In the genomic region with DNA sequence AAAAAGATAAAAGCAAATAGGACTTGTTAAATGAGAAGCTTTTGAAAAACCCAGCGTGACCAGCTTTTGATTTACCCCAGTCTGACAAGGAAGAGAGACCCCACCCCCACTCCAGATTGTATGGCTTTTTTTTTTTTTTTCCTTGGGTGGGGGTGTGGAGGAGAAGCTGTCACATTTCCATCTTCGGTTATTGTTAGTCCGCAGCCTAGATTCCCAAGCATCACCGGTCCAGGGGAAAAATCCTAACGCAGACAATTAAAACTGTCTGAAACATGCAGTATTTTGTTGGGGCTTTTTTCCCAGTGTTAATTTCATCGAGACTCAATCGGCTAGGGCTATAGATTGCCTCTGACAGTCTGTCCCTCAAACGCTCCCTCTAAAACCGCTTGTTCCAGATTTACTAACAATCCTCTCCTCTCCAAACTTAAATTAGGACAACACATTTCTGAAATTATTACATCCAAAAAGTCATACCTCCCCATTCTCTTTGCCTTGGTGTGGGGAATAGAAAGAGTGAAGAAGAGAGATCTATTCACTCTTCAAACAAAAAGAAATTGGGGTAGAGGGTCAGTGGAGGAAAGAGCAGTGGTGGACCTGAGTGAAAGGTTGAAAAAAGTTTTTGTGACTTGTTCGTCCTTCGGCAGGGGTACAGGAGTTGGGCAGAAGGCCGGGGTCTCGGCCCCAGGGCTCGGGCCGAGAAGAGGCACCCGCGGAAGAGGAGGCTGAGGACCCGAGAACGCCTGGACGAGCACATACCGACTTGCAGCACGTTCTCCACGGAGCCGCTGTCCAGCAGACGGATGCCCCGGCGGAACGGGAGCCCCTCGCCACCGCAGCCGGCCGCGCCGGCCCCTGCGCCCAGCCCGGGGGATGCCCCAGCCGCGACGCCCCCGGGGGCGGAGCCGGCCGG, we compare ENCODE assay signal across 8 cellular contexts. TPM values are rescaled to one million over a fixed set of nuclear protein-coding genes. Genes with fewer than 3 reads are reported as not detected.
A peak's percentile ranks its signal among the peaks of the same experiment; 100 is the strongest.
DNase-seq lines count a peak whose midpoint lies in the region; ATAC-seq, FAIRE-seq and TF ChIP-seq lines count a peak whose summit lies in the region.

No MANE protein-coding gene starts in this region.

- H4K20me1 ChIP-seq in OCI-LY1 (ENCODE audit: insufficient read depth, low read length) (no peaks in the 10 kb centered on the region), astrocyte (ENCODE audit: insufficient read depth, low read length) (peaks cover 3% of the 10 kb centered on the region)

- H3K4me3 Mint-ChIP-seq in astrocyte (ENCODE audit: unreplicated experiment), result peak overlapping the region; percentile 86

- H3K27me3 Mint-ChIP-seq in astrocyte (ENCODE audit: low read depth, unreplicated experiment), result peaks cover 14% of the 10 kb centered on the region

- H3K9me2 ChIP-seq in OCI-LY1 (ENCODE audit: low read depth, low read length), result no peaks in the 10 kb centered on the region

- H3K36me3 ChIP-seq in OCI-LY1 (ENCODE audit: insufficient read depth, low read length) (no peaks in the 10 kb centered on the region), astrocyte (ENCODE audit: insufficient read depth, low read length) (no peaks in the 10 kb centered on the region), rectal smooth muscle tissue (ENCODE audit: control insufficient read depth, insufficient read depth, low read length) (no peaks in the 10 kb centered on the region)

- H3K9me3 ChIP-seq in OCI-LY1 (ENCODE audit: low read length), result no peaks in the 10 kb centered on the region
- no peaks in the 10 kb centered on the region for H3K9me3 ChIP-seq in astrocyte (ENCODE audit: insufficient read depth, low read depth, low read length)

- no peak overlapping the region for H3K27ac ChIP-seq in OCI-LY1 (ENCODE audit: low read depth, low read length, poor library complexity, severe bottlenecking)
- no peak overlapping the region for H3K27ac ChIP-seq in astrocyte (ENCODE audit: low read depth, low read length)
- H3K27ac ChIP-seq in rectal smooth muscle tissue (ENCODE audit: low read depth, low read length), result no peak overlapping the region

- H3K27me3 ChIP-seq in OCI-LY1 (ENCODE audit: insufficient read depth, low read length) (no peaks in the 10 kb centered on the region), astrocyte (ENCODE audit: insufficient read depth, low read length) (peaks cover 26% of the 10 kb centered on the region), rectal smooth muscle tissue (ENCODE audit: control insufficient read depth, insufficient read depth, low read length) (no peaks in the 10 kb centered on the region)

- H2AFZ ChIP-seq in OCI-LY1 (ENCODE audit: low read length) (no peak overlapping the region), astrocyte (ENCODE audit: low read depth, low read length) (peak overlapping the region; percentile 38)

- no peaks in the 10 kb centered on the region for H3K36me3 Mint-ChIP-seq in astrocyte (ENCODE audit: low read depth, unreplicated experiment)

- in situ Hi-C loops in Caki2 (cut with HindIII; ENCODE audit: low pct_unique_long_range_greater_than_20kb, low sequenced_read_pairs), result no loop called here

- H3K9ac ChIP-seq in OCI-LY1 (ENCODE audit: low read length), result no peak overlapping the region
- no peak overlapping the region for H3K9ac ChIP-seq in astrocyte (ENCODE audit: low read length)
- H3K9ac ChIP-seq in rectal smooth muscle tissue (ENCODE audit: low read length), result no peak overlapping the region

- no peak for FAIRE-seq in astrocyte (lab: Jason Lieb, UNC)

- no peaks in the 10 kb centered on the region for H3K79me2 ChIP-seq in OCI-LY1 (ENCODE audit: insufficient read depth, low read length)
- no peaks in the 10 kb centered on the region for H3K79me2 ChIP-seq in astrocyte (ENCODE audit: insufficient read depth, low read length)

- peaks cover 7% of the 10 kb centered on the region for H3K4me1 Mint-ChIP-seq in astrocyte (ENCODE audit: low read depth, unreplicated experiment)

- H3K4me3 ChIP-seq in OCI-LY1 (ENCODE audit: low read depth, low read length, poor library complexity, severe bottlenecking) (peak overlapping the region; percentile 67), astrocyte (ENCODE audit: insufficient read depth, low read depth, low read length) (peak overlapping the region; percentile 75), rectal smooth muscle tissue (ENCODE audit: low read length) (peak overlapping the region; percentile 58)

- peak; percentile 28 for ATAC-seq in HG02571 (IDR thresholded peaks at IDR 0.05; ENCODE audit: unreplicated experiment)

- H3F3A ChIP-seq in OCI-LY1 (ENCODE audit: insufficient read depth, low read length), result no peaks in the 10 kb centered on the region

- no peaks in the 10 kb centered on the region for H3K9me3 Mint-ChIP-seq in astrocyte (ENCODE audit: unreplicated experiment)

- H3K4me1 ChIP-seq in OCI-LY1 (ENCODE audit: insufficient read depth, low read length, severe bottlenecking) (peaks cover 7% of the 10 kb centered on the region), astrocyte (ENCODE audit: insufficient read depth, low read length) (peaks cover 5% of the 10 kb centered on the region), rectal smooth muscle tissue (ENCODE audit: control insufficient read depth, insufficient read depth, low read length) (no peaks in the 10 kb centered on the region)

- TF ChIP-seq CTCF in OCI-LY1 (IDR thresholded peaks at IDR 0.05; ENCODE audit: low read length), result no peak
- no peak for TF ChIP-seq CTCF in astrocyte (IDR thresholded peaks at IDR 0.05; ENCODE audit: insufficient read depth, low read depth, low read length)

- no peak overlapping the region for H3K27ac Mint-ChIP-seq in astrocyte (ENCODE audit: unreplicated experiment)

- H3K4me2 ChIP-seq in OCI-LY1 (ENCODE audit: low read length), result peak overlapping the region; percentile 23; the same call in 1 of the 2 replicates
- H3K4me2 ChIP-seq in astrocyte (ENCODE audit: low read length), result peak overlapping the region; percentile 97

- DNase-seq in Caki2 (ENCODE audit: low read depth), result peak; percentile 46
- DNase-seq in astrocyte (ENCODE audit: low read depth), result peak; percentile 35
- DNase-seq in hippocampal formation (lab: John Stamatoyannopoulos, UW), result peak; percentile 37 to 63
- DNase-seq in GM19240 (ENCODE audit: insufficient read length, low spot score), result no peak
- no peak for DNase-seq in epidermal melanocyte (ENCODE audit: insufficient read length, low spot score)

RNA-seq across cellular contexts. Expression of a gene that starts 1.1 kb away (rescaled TPM):
- total RNA-seq in Caki2 (2014; rRNA removed; shearing (Covaris generic); ENCODE audit: low replicate concordance), result 0.81 and 1.6 TPM in 2 replicates
- 0.79 and 1.1 TPM in 2 replicates for total RNA-seq in astrocyte

Comparison
In these comparisons a context has a peak if more than half of its experiments do, and no peak if none do; other contexts are left out.
1. DNase-seq: peak in Caki2 (single experiment), astrocyte (single experiment) and hippocampal formation (2 of 2); none in GM19240 (single experiment) and epidermal melanocyte (single experiment).
2. Peak in every context shown above with its lines, with median percentiles within 50 percentile points of each other: H3K4me3 ChIP-seq.